16 cellular contexts compared by ENCODE assay signal in the genomic region with DNA sequence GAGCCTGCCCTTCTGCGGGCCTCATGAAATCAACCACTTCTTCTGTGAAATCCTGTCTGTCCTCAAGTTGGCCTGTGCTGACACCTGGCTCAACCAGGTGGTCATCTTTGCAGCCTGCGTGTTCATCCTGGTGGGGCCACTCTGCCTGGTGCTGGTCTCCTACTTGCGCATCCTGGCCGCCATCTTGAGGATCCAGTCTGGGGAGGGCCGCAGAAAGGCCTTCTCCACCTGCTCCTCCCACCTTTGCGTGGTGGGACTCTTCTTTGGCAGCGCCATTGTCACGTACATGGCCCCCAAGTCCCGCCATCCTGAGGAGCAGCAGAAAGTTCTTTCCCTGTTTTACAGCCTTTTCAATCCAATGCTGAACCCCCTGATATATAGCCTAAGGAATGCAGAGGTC. TPM values are rescaled to one million over a fixed set of nuclear protein-coding genes. Genes with fewer than 3 reads are reported as not detected.
"Had no signal": no experiment of that assay in that cellular context is flagged by ENCODE, and none has a peak within 500 bp of the region (broad histone marks: within the 10 kb centered on the region; RNA-seq: fewer than 3 reads in every experiment).

No MANE protein-coding gene starts in this region.

RNA-seq across cellular contexts. Expression of a gene that starts 6.6 kb away (rescaled TPM):
- total RNA-seq: stomach, subcutaneous adipose tissue, suprapubic skin, temporal lobe, testis, thoracic aorta, thyroid gland, tibial nerve, transverse colon, upper lobe of left lung, upper lobe of right lung, ureter, urinary bladder, uterus, vagina had no signal
- polyA plus RNA-seq: stomach, thymus, urinary bladder had no signal

RNA-seq across cellular contexts. Expression of a gene that starts 20.2 kb away (rescaled TPM):
- total RNA-seq: stomach, subcutaneous adipose tissue, suprapubic skin, temporal lobe, testis, thoracic aorta, thyroid gland, tibial nerve, transverse colon, upper lobe of left lung, upper lobe of right lung, ureter, urinary bladder, uterus, vagina had no signal
- polyA plus RNA-seq: stomach, thymus, urinary bladder had no signal

RNA-seq across cellular contexts. Expression of a gene that starts 43.5 kb away (rescaled TPM):
- total RNA-seq: stomach, subcutaneous adipose tissue, suprapubic skin, temporal lobe, thoracic aorta, thyroid gland, tibial nerve, transverse colon, upper lobe of left lung, upper lobe of right lung, ureter, urinary bladder, uterus, vagina had no signal
- polyA plus RNA-seq: stomach, thymus, urinary bladder had no signal

RNA-seq across cellular contexts. Expression of a gene that starts 60.0 kb away (rescaled TPM):
- total RNA-seq: stomach, subcutaneous adipose tissue, suprapubic skin, temporal lobe, thoracic aorta, thyroid gland, tibial nerve, transverse colon, upper lobe of left lung, upper lobe of right lung, ureter, urinary bladder, uterus, vagina had no signal
- polyA plus RNA-seq: stomach, urinary bladder had no signal
